21 cellular contexts compared by ENCODE assay signal in genomic region chr4:38152721-38153412, GRCh38.
DNase-seq lines count a peak whose midpoint lies in the region; ATAC-seq and TF ChIP-seq lines count a peak whose summit lies in the region.
"Had no signal": no experiment of that assay in that cellular context is flagged by ENCODE, and none has a peak within 500 bp of the region (broad histone marks: within the 10 kb centered on the region; RNA-seq: fewer than 3 reads in every experiment).

No MANE protein-coding gene starts in this region.

- DNase-seq in CD4-positive, alpha-beta memory T cell: no peak
- DNase-seq in foreskin melanocyte (peak; percentile 60), neural crest cell (ENCODE audit: low read depth, low spot score) (no peak), stomach (no peak), nucleus accumbens (lab: John Stamatoyannopoulos, UW) (no peak)
- DNase-seq in stimulated activated naive CD8-positive, alpha-beta T cell treated with anti-CD3 and anti-CD28 coated beads, Interleukin-15, amount 100 ng/mL, for 72 hours: no peak
- no peak for DNase-seq in activated CD8-positive, alpha-beta T cell treated with anti-CD3 and anti-CD28 coated beads, Interleukin-2, amount 10 ng/mL, durations not matched to agents 7 days and 5 days
- DNase-seq: COR-L47, DMS 273 treated with DMSO at 0.1 percent for 48 hours, GDM1, KBM-7, NCI-H187, NCI-H2107, NCI-H510A treated with DMSO at 0.1 percent for 48 hours, NCI-H774, Right ventricle myocardium superior had no signal

- H3K4me1 Mint-ChIP-seq in CD4-positive, alpha-beta memory T cell: peaks cover 0 to 51% (median 36%) of the 10 kb centered on the region in 4 donors
- H3K4me1 Mint-ChIP-seq in neural crest cell: peaks cover 18% of the 10 kb centered on the region
- peaks cover 36% of the 10 kb centered on the region for H3K4me1 Mint-ChIP-seq in stimulated activated naive CD8-positive, alpha-beta T cell treated with anti-CD3 and anti-CD28 coated beads, Interleukin-15, amount 100 ng/mL, for 72 hours
- H3K4me1 Mint-ChIP-seq in activated CD8-positive, alpha-beta T cell treated with anti-CD3 and anti-CD28 coated beads, Interleukin-2, amount 10 ng/mL, durations not matched to agents 7 days and 5 days (ENCODE audit: low read depth): peaks cover 30% of the 10 kb centered on the region

- WGBS in stomach, 5 donors: 77 to 92% (median 82%) methylated on average over 7 of the region's 7 CpGs

- peaks cover 42% of the 10 kb centered on the region for H3K4me1 ChIP-seq in CD4-positive, alpha-beta memory T cell (ENCODE audit: insufficient read depth, low read length)
- peaks cover 18 to 53% (median 30%) of the 10 kb centered on the region in 4 donors for H3K4me1 ChIP-seq in stomach
- H3K4me1 ChIP-seq: HAP-1 had no signal

- no peak for TF ChIP-seq EP300 in stomach (IDR thresholded peaks at IDR 0.05)

- TF ChIP-seq POLR2A in stomach (IDR thresholded peaks at IDR 0.05): no peak

- H3K4me3 ChIP-seq in CD4-positive, alpha-beta memory T cell (ENCODE audit: low read length in 2 of 2): no peak overlapping the region
- no peak overlapping the region for H3K4me3 ChIP-seq in stomach
- H3K4me3 ChIP-seq: A549, HAP-1, SK-N-MC had no signal

- H3K27me3 ChIP-seq in CD4-positive, alpha-beta memory T cell (ENCODE audit: insufficient read depth, low read length): no peaks in the 10 kb centered on the region
- H3K27me3 ChIP-seq in stomach: no peaks in the 10 kb centered on the region

- no peaks in the 10 kb centered on the region for H3K36me3 ChIP-seq in CD4-positive, alpha-beta memory T cell (ENCODE audit: insufficient read depth, low read length)
- no peaks in the 10 kb centered on the region for H3K36me3 ChIP-seq in stomach
- H3K36me3 ChIP-seq: HAP-1 had no signal

- TF ChIP-seq CTCF in neural crest cell (conservative IDR thresholded peaks at IDR 0.05) (no peak), stomach (IDR thresholded peaks at IDR 0.05) (no peak)

- H3K36me3 Mint-ChIP-seq in CD4-positive, alpha-beta memory T cell: no peaks in the 10 kb centered on the region
- H3K36me3 Mint-ChIP-seq in neural crest cell (ENCODE audit: low read depth): peaks cover 2% of the 10 kb centered on the region
- no peaks in the 10 kb centered on the region for H3K36me3 Mint-ChIP-seq in activated CD8-positive, alpha-beta T cell treated with anti-CD3 and anti-CD28 coated beads, Interleukin-2, amount 10 ng/mL, durations not matched to agents 7 days and 5 days (ENCODE audit: low read depth)

- peaks cover 0 to 3% (median 0%) of the 10 kb centered on the region in 8 donors for H3K9me3 Mint-ChIP-seq in CD4-positive, alpha-beta memory T cell
- H3K9me3 Mint-ChIP-seq in neural crest cell: no peaks in the 10 kb centered on the region
- H3K9me3 Mint-ChIP-seq in stimulated activated naive CD8-positive, alpha-beta T cell treated with anti-CD3 and anti-CD28 coated beads, Interleukin-15, amount 100 ng/mL, for 72 hours: peaks cover 3 to 5% of the 10 kb centered on the region in 2 donors
- no peaks in the 10 kb centered on the region for H3K9me3 Mint-ChIP-seq in activated CD8-positive, alpha-beta T cell treated with anti-CD3 and anti-CD28 coated beads, Interleukin-2, amount 10 ng/mL, durations not matched to agents 7 days and 5 days (ENCODE audit: insufficient read depth)

- no peaks in the 10 kb centered on the region for H3K9me3 ChIP-seq in CD4-positive, alpha-beta memory T cell (ENCODE audit: control insufficient read depth in 1 of 2, low read length in 2 of 2)
- H3K9me3 ChIP-seq in stomach: no peaks in the 10 kb centered on the region
- H3K9me3 ChIP-seq: A549, HAP-1 had no signal

- H3K27me3 Mint-ChIP-seq in CD4-positive, alpha-beta memory T cell: peaks cover 0 to 2% of the 10 kb centered on the region in 2 donors
- H3K27me3 Mint-ChIP-seq in neural crest cell (ENCODE audit: low read depth): no peaks in the 10 kb centered on the region
- peaks cover 15% of the 10 kb centered on the region for H3K27me3 Mint-ChIP-seq in stimulated activated naive CD8-positive, alpha-beta T cell treated with anti-CD3 and anti-CD28 coated beads, Interleukin-15, amount 100 ng/mL, for 72 hours
- H3K27me3 Mint-ChIP-seq in activated CD8-positive, alpha-beta T cell treated with anti-CD3 and anti-CD28 coated beads, Interleukin-2, amount 10 ng/mL, durations not matched to agents 7 days and 5 days (ENCODE audit: low read depth): peaks cover 2% of the 10 kb centered on the region

- H3K4me3 Mint-ChIP-seq in CD4-positive, alpha-beta memory T cell: no peak overlapping the region
- no peak overlapping the region for H3K4me3 Mint-ChIP-seq in neural crest cell
- no peak overlapping the region for H3K4me3 Mint-ChIP-seq in stimulated activated naive CD8-positive, alpha-beta T cell treated with anti-CD3 and anti-CD28 coated beads, Interleukin-15, amount 100 ng/mL, for 72 hours
- no peak overlapping the region for H3K4me3 Mint-ChIP-seq in activated CD8-positive, alpha-beta T cell treated with anti-CD3 and anti-CD28 coated beads, Interleukin-2, amount 10 ng/mL, durations not matched to agents 7 days and 5 days

- POLR2A ChIA-PET in CD4-positive, alpha-beta memory T cell (lab: Charles Lee; ENCODE audit: partially characterized antibody): interaction anchor here (0.5 to 1.3 kb wide), 2 partner anchors 8 to 33 kb away, joined by 3 to 4 read pairs; no protein-coding TSS in a partner anchor
- POLR2A ChIA-PET in activated CD8-positive, alpha-beta T cell treated with anti-CD3 and anti-CD28 coated beads, Interleukin-2, amount 10 ng/mL, durations not matched to agents 7 days and 5 days (lab: Charles Lee): no interaction called here

- H3K27ac Mint-ChIP-seq in CD4-positive, alpha-beta memory T cell: peak overlapping the region in 4 of 7 donors; percentile 58 to 81 (median 69)
- peak overlapping the region; percentile 78 for H3K27ac Mint-ChIP-seq in neural crest cell (ENCODE audit: unreplicated experiment)
- H3K27ac Mint-ChIP-seq in stimulated activated naive CD8-positive, alpha-beta T cell treated with anti-CD3 and anti-CD28 coated beads, Interleukin-15, amount 100 ng/mL, for 72 hours: no peak overlapping the region
- H3K27ac Mint-ChIP-seq in activated CD8-positive, alpha-beta T cell treated with anti-CD3 and anti-CD28 coated beads, Interleukin-2, amount 10 ng/mL, durations not matched to agents 7 days and 5 days: no peak overlapping the region

- intact Hi-C loops in CD4-positive, alpha-beta memory T cell (cut with micrococcal nuclease): no loop called here
- intact Hi-C loops in stomach (cut with DNase I; ENCODE audit: low total_unique reads): no loop called here

- CTCF ChIA-PET in CD4-positive, alpha-beta memory T cell (lab: Charles Lee; ENCODE audit: partially characterized antibody): interaction anchor here (0.9 to 1.1 kb wide), 3 partner anchors 20 to 578 kb away, joined by 3 to 5 read pairs (median 3); no protein-coding TSS in a partner anchor
- CTCF ChIA-PET in activated CD8-positive, alpha-beta T cell treated with anti-CD3 and anti-CD28 coated beads, Interleukin-2, amount 10 ng/mL, durations not matched to agents 7 days and 5 days (lab: Charles Lee): interaction anchor here (1.0 to 2.3 kb wide), 3 partner anchors 10 to 91 kb away, joined by 3 to 10 read pairs (median 3); no protein-coding TSS in a partner anchor

- no peak for ATAC-seq in stimulated activated naive CD8-positive, alpha-beta T cell treated with anti-CD3 and anti-CD28 coated beads, Interleukin-15, amount 100 ng/mL, for 72 hours
- no peak for ATAC-seq in HG03039 (IDR thresholded peaks at IDR 0.05; ENCODE audit: unreplicated experiment)
- ATAC-seq in activated CD8-positive, alpha-beta T cell treated with anti-CD3 and anti-CD28 coated beads, Interleukin-2, amount 10 ng/mL, durations not matched to agents 7 days and 5 days: no peak
- ATAC-seq: A549 had no signal

- no peak overlapping the region for H3K27ac ChIP-seq in CD4-positive, alpha-beta memory T cell (ENCODE audit: low read depth, low read length)
- peak overlapping the region in 3 of 5 donors; percentile 50 to 66 (median 56) for H3K27ac ChIP-seq in stomach
- H3K27ac ChIP-seq: C4-2B, SK-N-MC had no signal

Comparison
In these comparisons a context has a peak if more than half of its experiments do, and no peak if none do; other contexts are left out.
1. H3K27ac Mint-ChIP-seq: peak in CD4-positive, alpha-beta memory T cell (4 of 7) and neural crest cell (single experiment); none in stimulated activated naive CD8-positive, alpha-beta T cell treated with anti-CD3 and anti-CD28 coated beads, Interleukin-15, amount 100 ng/mL, for 72 hours (0 of 2) and activated CD8-positive, alpha-beta T cell treated with anti-CD3 and anti-CD28 coated beads, Interleukin-2, amount 10 ng/mL, durations not matched to agents 7 days and 5 days (single experiment).